1 cellular context compared by ENCODE assay signal in genomic region chr20:49276201-49276894, GRCh38.
TF ChIP-seq lines count a peak whose summit lies in the region.

No MANE protein-coding gene starts in this region.

TF ChIP-seq in K562, 482 proteins besides CTCF, POLR2A, EP300 and RAD21 (continued from another document and continues in another):
- TF ChIP-seq, protein P1, sequence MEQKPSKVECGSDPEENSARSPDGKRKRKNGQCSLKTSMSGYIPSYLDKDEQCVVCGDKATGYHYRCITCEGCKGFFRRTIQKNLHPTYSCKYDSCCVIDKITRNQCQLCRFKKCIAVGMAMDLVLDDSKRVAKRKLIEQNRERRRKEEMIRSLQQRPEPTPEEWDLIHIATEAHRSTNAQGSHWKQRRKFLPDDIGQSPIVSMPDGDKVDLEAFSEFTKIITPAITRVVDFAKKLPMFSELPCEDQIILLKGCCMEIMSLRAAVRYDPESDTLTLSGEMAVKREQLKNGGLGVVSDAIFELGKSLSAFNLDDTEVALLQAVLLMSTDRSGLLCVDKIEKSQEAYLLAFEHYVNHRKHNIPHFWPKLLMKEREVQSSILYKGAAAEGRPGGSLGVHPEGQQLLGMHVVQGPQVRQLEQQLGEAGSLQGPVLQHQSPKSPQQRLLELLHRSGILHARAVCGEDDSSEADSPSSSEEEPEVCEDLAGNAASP (IDR thresholded peaks at IDR 0.05): no peak
- TF ChIP-seq KAT2B (IDR thresholded peaks at IDR 0.05; ENCODE audit: low read depth, low read length) (no peak), RFX5 (IDR thresholded peaks at IDR 0.05; ENCODE audit: low read depth, low read length) (no peak), JUN (IDR thresholded peaks at IDR 0.05; ENCODE audit: borderline replicate concordance, low read depth, low read length) (0 out of 2 replicates have a peak, but pooled peaks have one; percentile 25), JUN (CRISPR knock-in tag; IDR thresholded peaks at IDR 0.05; ENCODE audit: borderline replicate concordance) (no peak), ZNF445 (CRISPR knock-in tag; IDR thresholded peaks at IDR 0.05; ENCODE audit: low read depth) (no peak), RREB1 (CRISPR knock-in tag; IDR thresholded peaks at IDR 0.05) (no peak), PML (IDR thresholded peaks at IDR 0.05; ENCODE audit: low read length) (no peak), MXI1 (IDR thresholded peaks at IDR 0.05; ENCODE audit: low read depth, low read length) (no peak), ZNF354B (CRISPR knock-in tag; IDR thresholded peaks at IDR 0.05) (no peak), THRAP3 (IDR thresholded peaks at IDR 0.05; ENCODE audit: borderline replicate concordance) (no peak), TCF3 (CRISPR knock-in tag; IDR thresholded peaks at IDR 0.05) (no peak), PTRF (tag; IDR thresholded peaks at IDR 0.05) (no peak), HSF4 (CRISPR knock-in tag; IDR thresholded peaks at IDR 0.05; ENCODE audit: borderline replicate concordance) (no peak), MAFG (tag; conservative IDR thresholded peaks at IDR 0.05) (no peak), ZBTB1 (CRISPR knock-in tag; IDR thresholded peaks at IDR 0.05; ENCODE audit: borderline replicate concordance, low read depth) (no peak), DACH1 (IDR thresholded peaks at IDR 0.05; ENCODE audit: partially characterized antibody) (no peak), E2F5 (CRISPR knock-in tag; IDR thresholded peaks at IDR 0.05) (no peak), RNF219 (CRISPR knock-in tag; IDR thresholded peaks at IDR 0.05) (no peak), STAT5B (CRISPR knock-in tag; IDR thresholded peaks at IDR 0.05) (no peak), ZNF76 (CRISPR knock-in tag; IDR thresholded peaks at IDR 0.05; ENCODE audit: borderline replicate concordance) (no peak), FOSL1 (tag; conservative IDR thresholded peaks at IDR 0.05) (peak; percentile 62), ILK (tag; IDR thresholded peaks at IDR 0.05; ENCODE audit: borderline replicate concordance, low read depth) (no peak), XRCC3 (IDR thresholded peaks at IDR 0.05) (no peak), JUND (IDR thresholded peaks at IDR 0.05; ENCODE audit: borderline replicate concordance, low read depth, low read length) (peak; percentile 39), JUND (tag; IDR thresholded peaks at IDR 0.05; ENCODE audit: borderline replicate concordance, low read depth, low read length) (no peak), ZNF121 (CRISPR knock-in tag; conservative IDR thresholded peaks at IDR 0.05) (no peak), SIRT6 (IDR thresholded peaks at IDR 0.05; ENCODE audit: low read depth, low read length) (no peak), ZBTB7A (IDR thresholded peaks at IDR 0.05; ENCODE audit: borderline replicate concordance, control insufficient read depth, low read depth, low read length) (no peak), SREBF2 (CRISPR knock-in tag; IDR thresholded peaks at IDR 0.05) (no peak), SRSF1 (IDR thresholded peaks at IDR 0.05; ENCODE audit: low read depth, low read length) (no peak), ZNF24 (IDR thresholded peaks at IDR 0.05) (no peak), ZNF12 (CRISPR knock-in tag; IDR thresholded peaks at IDR 0.05) (no peak), ZNF668 (CRISPR knock-in tag; IDR thresholded peaks at IDR 0.05) (no peak), ZFX (CRISPR knock-in tag; IDR thresholded peaks at IDR 0.05) (no peak), NFIC (IDR thresholded peaks at IDR 0.05) (peak; percentile 91), NRF1 (conservative IDR thresholded peaks at IDR 0.05 in 1 of 2, IDR thresholded peaks at IDR 0.05 in 1 of 2) (peak in 1 of 2 experiments; percentile 54; a peak in 3 of 4 replicates), MAZ (CRISPR knock-in tag; conservative IDR thresholded peaks at IDR 0.05 in 1 of 2, IDR thresholded peaks at IDR 0.05 in 1 of 2) (0 out of 4 replicates have a peak, but pooled peaks of 1 of the 2 experiments have one; percentile 8), CSDE1 (IDR thresholded peaks at IDR 0.05) (no peak), SRF (CRISPR knock-in tag; IDR thresholded peaks at IDR 0.05) (0 out of 4 replicates have a peak, but pooled peaks of 1 of the 2 experiments have one; percentile 16), ZNF175 (CRISPR knock-in tag; IDR thresholded peaks at IDR 0.05; ENCODE audit: low read depth) (no peak), HDGF (IDR thresholded peaks at IDR 0.05) (no peak), KDM1A (IDR thresholded peaks at IDR 0.05) (no peak), CBX5 (IDR thresholded peaks at IDR 0.05; ENCODE audit: borderline replicate concordance, low read depth) (0 out of 2 replicates have a peak, but pooled peaks have one; percentile 50), EHMT2 (IDR thresholded peaks at IDR 0.05) (no peak)
- TF ChIP-seq, protein P2, sequence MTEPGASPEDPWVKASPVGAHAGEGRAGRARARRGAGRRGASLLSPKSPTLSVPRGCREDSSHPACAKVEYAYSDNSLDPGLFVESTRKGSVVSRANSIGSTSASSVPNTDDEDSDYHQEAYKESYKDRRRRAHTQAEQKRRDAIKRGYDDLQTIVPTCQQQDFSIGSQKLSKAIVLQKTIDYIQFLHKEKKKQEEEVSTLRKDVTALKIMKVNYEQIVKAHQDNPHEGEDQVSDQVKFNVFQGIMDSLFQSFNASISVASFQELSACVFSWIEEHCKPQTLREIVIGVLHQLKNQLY (CRISPR knock-in tag; conservative IDR thresholded peaks at IDR 0.05): no peak
- TF ChIP-seq, protein P3, sequence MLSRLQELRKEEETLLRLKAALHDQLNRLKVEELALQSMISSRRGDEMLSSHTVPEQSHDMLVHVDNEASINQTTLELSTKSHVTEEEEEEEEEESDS (CRISPR knock-in tag; IDR thresholded peaks at IDR 0.05): no peak
- TF ChIP-seq, protein P4, sequence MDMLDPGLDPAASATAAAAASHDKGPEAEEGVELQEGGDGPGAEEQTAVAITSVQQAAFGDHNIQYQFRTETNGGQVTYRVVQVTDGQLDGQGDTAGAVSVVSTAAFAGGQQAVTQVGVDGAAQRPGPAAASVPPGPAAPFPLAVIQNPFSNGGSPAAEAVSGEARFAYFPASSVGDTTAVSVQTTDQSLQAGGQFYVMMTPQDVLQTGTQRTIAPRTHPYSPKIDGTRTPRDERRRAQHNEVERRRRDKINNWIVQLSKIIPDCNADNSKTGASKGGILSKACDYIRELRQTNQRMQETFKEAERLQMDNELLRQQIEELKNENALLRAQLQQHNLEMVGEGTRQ (CRISPR knock-in tag; IDR thresholded peaks at IDR 0.05): no peak
- TF ChIP-seq, protein P5, sequence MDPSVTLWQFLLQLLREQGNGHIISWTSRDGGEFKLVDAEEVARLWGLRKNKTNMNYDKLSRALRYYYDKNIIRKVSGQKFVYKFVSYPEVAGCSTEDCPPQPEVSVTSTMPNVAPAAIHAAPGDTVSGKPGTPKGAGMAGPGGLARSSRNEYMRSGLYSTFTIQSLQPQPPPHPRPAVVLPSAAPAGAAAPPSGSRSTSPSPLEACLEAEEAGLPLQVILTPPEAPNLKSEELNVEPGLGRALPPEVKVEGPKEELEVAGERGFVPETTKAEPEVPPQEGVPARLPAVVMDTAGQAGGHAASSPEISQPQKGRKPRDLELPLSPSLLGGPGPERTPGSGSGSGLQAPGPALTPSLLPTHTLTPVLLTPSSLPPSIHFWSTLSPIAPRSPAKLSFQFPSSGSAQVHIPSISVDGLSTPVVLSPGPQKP (CRISPR knock-in tag; IDR thresholded peaks at IDR 0.05): no peak
- TF ChIP-seq, protein P6, sequence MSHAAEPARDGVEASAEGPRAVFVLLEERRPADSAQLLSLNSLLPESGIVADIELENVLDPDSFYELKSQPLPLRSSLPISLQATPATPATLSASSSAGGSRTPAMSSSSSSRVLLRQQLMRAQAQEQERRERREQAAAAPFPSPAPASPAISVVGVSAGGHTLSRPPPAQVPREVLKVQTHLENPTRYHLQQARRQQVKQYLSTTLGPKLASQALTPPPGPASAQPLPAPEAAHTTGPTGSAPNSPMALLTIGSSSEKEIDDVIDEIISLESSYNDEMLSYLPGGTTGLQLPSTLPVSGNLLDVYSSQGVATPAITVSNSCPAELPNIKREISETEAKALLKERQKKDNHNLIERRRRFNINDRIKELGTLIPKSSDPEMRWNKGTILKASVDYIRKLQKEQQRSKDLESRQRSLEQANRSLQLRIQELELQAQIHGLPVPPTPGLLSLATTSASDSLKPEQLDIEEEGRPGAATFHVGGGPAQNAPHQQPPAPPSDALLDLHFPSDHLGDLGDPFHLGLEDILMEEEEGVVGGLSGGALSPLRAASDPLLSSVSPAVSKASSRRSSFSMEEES (CRISPR knock-in tag; IDR thresholded peaks at IDR 0.05): no peak
- TF ChIP-seq, protein P7, sequence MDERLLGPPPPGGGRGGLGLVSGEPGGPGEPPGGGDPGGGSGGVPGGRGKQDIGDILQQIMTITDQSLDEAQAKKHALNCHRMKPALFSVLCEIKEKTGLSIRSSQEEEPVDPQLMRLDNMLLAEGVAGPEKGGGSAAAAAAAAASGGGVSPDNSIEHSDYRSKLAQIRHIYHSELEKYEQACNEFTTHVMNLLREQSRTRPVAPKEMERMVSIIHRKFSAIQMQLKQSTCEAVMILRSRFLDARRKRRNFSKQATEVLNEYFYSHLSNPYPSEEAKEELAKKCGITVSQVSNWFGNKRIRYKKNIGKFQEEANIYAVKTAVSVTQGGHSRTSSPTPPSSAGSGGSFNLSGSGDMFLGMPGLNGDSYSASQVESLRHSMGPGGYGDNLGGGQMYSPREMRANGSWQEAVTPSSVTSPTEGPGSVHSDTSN (CRISPR knock-in tag; IDR thresholded peaks at IDR 0.05; ENCODE audit: low read depth): no peak
- TF ChIP-seq, protein P7 (tag; conservative IDR thresholded peaks at IDR 0.05; ENCODE audit: low read depth): no peak
